16 cellular contexts compared by ENCODE assay signal in genomic region chrX:109327271-109327670, GRCh38.
"Had no signal": no experiment of that assay in that cellular context is flagged by ENCODE, and none has a peak within 500 bp of the region (broad histone marks: within the 10 kb centered on the region; RNA-seq: fewer than 3 reads in every experiment).

No MANE protein-coding gene starts in this region.

- H3K9me3 ChIP-seq: mucosa of descending colon, neutrophil, suprapubic skin, thyroid gland, uterus had no signal

- H3K4me1 Mint-ChIP-seq: naive thymus-derived CD8-positive, alpha-beta T cell had no signal

- H3K4me3 ChIP-seq: gastrocnemius medialis, mucosa of descending colon, skin epidermis, suprapubic skin, thyroid gland, uterus had no signal

- FAIRE-seq: endometrium had no signal

- H3K4me3 Mint-ChIP-seq: naive thymus-derived CD8-positive, alpha-beta T cell; type B pancreatic cell had no signal

- H3K27me3 Mint-ChIP-seq: type B pancreatic cell had no signal

- H3K27ac ChIP-seq: gastrocnemius medialis, neutrophil, skin epidermis, suprapubic skin, thyroid gland, uterus had no signal

- H3K27ac Mint-ChIP-seq: naive thymus-derived CD8-positive, alpha-beta T cell; type B pancreatic cell had no signal

- H3K36me3 Mint-ChIP-seq: naive thymus-derived CD8-positive, alpha-beta T cell; type B pancreatic cell had no signal

- H3K9me3 Mint-ChIP-seq: type B pancreatic cell had no signal

- H3K27me3 ChIP-seq: neutrophil, suprapubic skin, thyroid gland had no signal

- H3K4me1 ChIP-seq: gastrocnemius medialis, suprapubic skin, thyroid gland, uterus had no signal

- H3K36me3 ChIP-seq: gastrocnemius medialis, neutrophil, suprapubic skin, thyroid gland, uterus had no signal

- DNase-seq: cortex of kidney; effector memory CD4-positive, alpha-beta T cell; gastrocnemius medialis; islet precursor cell; mucosa of descending colon; naive thymus-derived CD8-positive, alpha-beta T cell; posterior cingulate gyrus; stimulated activated CD4-positive, alpha-beta T cell treated with anti-CD3 and anti-CD28 coated beads, Interleukin-2, amount 100 ng/mL, for 48 hours; stimulated activated naive CD4-positive, alpha-beta T cell treated with Interleukin-2 at 50 U/mL for 16 hours; thyroid gland; uterus had no signal
